1 cellular context compared by ENCODE assay signal in genomic region chr11:122784325-122785155, GRCh38.
A peak's percentile ranks its signal among the peaks of the same experiment; 100 is the strongest.
TF ChIP-seq lines count a peak whose summit lies in the region.

No MANE protein-coding gene starts in this region.

TF ChIP-seq in IMR-90, 13 proteins besides CTCF, POLR2A, EP300 and RAD21 (continued from another document):
- TF ChIP-seq NFE2L2 (IDR thresholded peaks at IDR 0.05; ENCODE audit: low read depth, low read length), result no peak
- TF ChIP-seq MAFK (IDR thresholded peaks at IDR 0.05; ENCODE audit: low read depth, low read length), result peak; percentile 19; the same call in 1 of the 2 replicates
- peak; percentile 51 for TF ChIP-seq CEBPB (IDR thresholded peaks at IDR 0.05; ENCODE audit: low read depth, low read length)
- peak; percentile 13; the same call in 1 of the 2 replicates for TF ChIP-seq SMC3 (IDR thresholded peaks at IDR 0.05; ENCODE audit: low read depth, low read length)
- peak; percentile 93 for TF ChIP-seq FOS (IDR thresholded peaks at IDR 0.05; ENCODE audit: low read depth, low read length)
